Comparison of ENCODE assay signal across 3 cellular contexts in the genomic region with DNA sequence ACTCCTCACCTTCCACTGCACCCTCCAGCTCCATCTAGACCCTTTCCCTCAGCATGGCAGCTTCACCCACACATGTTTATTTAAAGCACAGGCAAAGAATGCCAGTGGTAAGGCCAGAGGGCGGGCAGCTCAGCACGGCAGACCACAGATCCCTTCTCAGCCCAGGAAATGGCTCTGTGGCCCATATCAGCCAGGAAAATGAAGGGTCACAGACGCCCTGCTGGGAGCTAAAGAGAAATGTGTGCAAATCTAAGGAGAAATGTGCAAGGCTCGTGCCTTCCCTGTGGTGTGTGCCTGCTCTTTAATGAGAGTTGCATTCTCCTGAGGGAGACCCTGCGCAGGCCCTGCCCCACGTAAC.
TF ChIP-seq lines count a peak whose summit lies in the region.

No MANE protein-coding gene starts in this region.

TF ChIP-seq in SK-N-SH, 30 proteins besides CTCF, POLR2A, EP300 and RAD21 (continues in another document):
- TF ChIP-seq MEF2A (IDR thresholded peaks at IDR 0.05; ENCODE audit: borderline replicate concordance, low read depth) = no peak
- no peak for TF ChIP-seq JUND (IDR thresholded peaks at IDR 0.05)
- no peak for TF ChIP-seq SMC3 (IDR thresholded peaks at IDR 0.05; ENCODE audit: low read depth, low read length)
- no peak for TF ChIP-seq REST (IDR thresholded peaks at IDR 0.05; ENCODE audit: low read depth, low read length)
- no peak for TF ChIP-seq MAX (IDR thresholded peaks at IDR 0.05; ENCODE audit: low read depth)
- TF ChIP-seq POLR2AphosphoS5 (IDR thresholded peaks at IDR 0.05; ENCODE audit: low read depth, low read length) = no peak
- no peak for TF ChIP-seq TCF12 (IDR thresholded peaks at IDR 0.05)
- TF ChIP-seq RXRA (IDR thresholded peaks at IDR 0.05; ENCODE audit: borderline replicate concordance, low read depth) = no peak
- TF ChIP-seq RFX5 (IDR thresholded peaks at IDR 0.05; ENCODE audit: low read length) = no peak
- TF ChIP-seq PBX3 (IDR thresholded peaks at IDR 0.05) = no peak
- TF ChIP-seq TEAD4 (IDR thresholded peaks at IDR 0.05; ENCODE audit: borderline replicate concordance, insufficient read depth) = no peak
- no peak for TF ChIP-seq MXI1 (IDR thresholded peaks at IDR 0.05; ENCODE audit: low read depth, low read length)
- no peak for TF ChIP-seq ELF1 (IDR thresholded peaks at IDR 0.05)
- no peak for TF ChIP-seq RCOR1 (IDR thresholded peaks at IDR 0.05; ENCODE audit: low read length)
- TF ChIP-seq FOSL2 (IDR thresholded peaks at IDR 0.05; ENCODE audit: borderline replicate concordance, low read depth) = no peak
- TF ChIP-seq GABPA (IDR thresholded peaks at IDR 0.05; ENCODE audit: low read depth) = no peak
- no peak for TF ChIP-seq YY1 (IDR thresholded peaks at IDR 0.05; ENCODE audit: low read depth)
- TF ChIP-seq NFIC (IDR thresholded peaks at IDR 0.05; ENCODE audit: borderline replicate concordance) = no peak
- TF ChIP-seq FOXJ3 (CRISPR knock-in tag; IDR thresholded peaks at IDR 0.05) = no peak

TF ChIP-seq in SK-N-SH treated with all-trans-retinoic acid at 6 μM for 48 hours, 23 proteins besides CTCF, POLR2A, EP300 and RAD21:
- TF ChIP-seq ESRRG (CRISPR knock-in tag; IDR thresholded peaks at IDR 0.05) = no peak
- no peak for TF ChIP-seq ISL1 (CRISPR knock-in tag; IDR thresholded peaks at IDR 0.05)
- TF ChIP-seq ARNTL (CRISPR knock-in tag; IDR thresholded peaks at IDR 0.05; ENCODE audit: borderline replicate concordance, low read depth) = no peak
- no peak for TF ChIP-seq BACH2 (CRISPR knock-in tag; IDR thresholded peaks at IDR 0.05; ENCODE audit: borderline replicate concordance)
- TF ChIP-seq OSR1 (CRISPR knock-in tag; IDR thresholded peaks at IDR 0.05) = no peak
- TF ChIP-seq ZC3H10 (CRISPR knock-in tag; IDR thresholded peaks at IDR 0.05) = no peak
- TF ChIP-seq, protein P1, sequence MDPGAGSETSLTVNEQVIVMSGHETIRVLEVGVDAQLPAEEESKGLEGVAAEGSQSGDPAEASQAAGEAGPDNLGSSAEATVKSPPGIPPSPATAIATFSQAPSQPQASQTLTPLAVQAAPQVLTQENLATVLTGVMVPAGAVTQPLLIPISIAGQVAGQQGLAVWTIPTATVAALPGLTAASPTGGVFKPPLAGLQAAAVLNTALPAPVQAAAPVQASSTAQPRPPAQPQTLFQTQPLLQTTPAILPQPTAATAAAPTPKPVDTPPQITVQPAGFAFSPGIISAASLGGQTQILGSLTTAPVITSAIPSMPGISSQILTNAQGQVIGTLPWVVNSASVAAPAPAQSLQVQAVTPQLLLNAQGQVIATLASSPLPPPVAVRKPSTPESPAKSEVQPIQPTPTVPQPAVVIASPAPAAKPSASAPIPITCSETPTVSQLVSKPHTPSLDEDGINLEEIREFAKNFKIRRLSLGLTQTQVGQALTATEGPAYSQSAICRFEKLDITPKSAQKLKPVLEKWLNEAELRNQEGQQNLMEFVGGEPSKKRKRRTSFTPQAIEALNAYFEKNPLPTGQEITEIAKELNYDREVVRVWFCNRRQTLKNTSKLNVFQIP (CRISPR knock-in tag; IDR thresholded peaks at IDR 0.05; ENCODE audit: borderline replicate concordance, low read depth) = no peak
- no peak for TF ChIP-seq TSHZ2 (CRISPR knock-in tag; IDR thresholded peaks at IDR 0.05)
- no peak for TF ChIP-seq RARB (CRISPR knock-in tag; IDR thresholded peaks at IDR 0.05)
- TF ChIP-seq PPARA (CRISPR knock-in tag; IDR thresholded peaks at IDR 0.05; ENCODE audit: borderline replicate concordance) = no peak
- TF ChIP-seq, protein P2, sequence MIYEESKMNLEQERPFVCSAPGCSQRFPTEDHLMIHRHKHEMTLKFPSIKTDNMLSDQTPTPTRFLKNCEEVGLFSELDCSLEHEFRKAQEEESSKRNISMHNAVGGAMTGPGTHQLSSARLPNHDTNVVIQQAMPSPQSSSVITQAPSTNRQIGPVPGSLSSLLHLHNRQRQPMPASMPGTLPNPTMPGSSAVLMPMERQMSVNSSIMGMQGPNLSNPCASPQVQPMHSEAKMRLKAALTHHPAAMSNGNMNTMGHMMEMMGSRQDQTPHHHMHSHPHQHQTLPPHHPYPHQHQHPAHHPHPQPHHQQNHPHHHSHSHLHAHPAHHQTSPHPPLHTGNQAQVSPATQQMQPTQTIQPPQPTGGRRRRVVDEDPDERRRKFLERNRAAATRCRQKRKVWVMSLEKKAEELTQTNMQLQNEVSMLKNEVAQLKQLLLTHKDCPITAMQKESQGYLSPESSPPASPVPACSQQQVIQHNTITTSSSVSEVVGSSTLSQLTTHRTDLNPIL (CRISPR knock-in tag; IDR thresholded peaks at IDR 0.05; ENCODE audit: low read depth) = no peak
- TF ChIP-seq CSDC2 (CRISPR knock-in tag; IDR thresholded peaks at IDR 0.05) = no peak
- TF ChIP-seq ZNF8 (CRISPR knock-in tag; IDR thresholded peaks at IDR 0.05) = no peak
- no peak for TF ChIP-seq ZNF565 (CRISPR knock-in tag; conservative IDR thresholded peaks at IDR 0.05; ENCODE audit: low read depth)
- no peak for TF ChIP-seq TCF4 (CRISPR knock-in tag; IDR thresholded peaks at IDR 0.05; ENCODE audit: borderline replicate concordance)
- no peak for TF ChIP-seq TOX (CRISPR knock-in tag; IDR thresholded peaks at IDR 0.05; ENCODE audit: borderline replicate concordance)

TF ChIP-seq in H1, 55 proteins besides CTCF, POLR2A, EP300 and RAD21:
- no peak for TF ChIP-seq USF2 (IDR thresholded peaks at IDR 0.05; ENCODE audit: low read length)
- TF ChIP-seq SRF (IDR thresholded peaks at IDR 0.05; ENCODE audit: low read depth, low read length) = no peak
- TF ChIP-seq HDAC2 (IDR thresholded peaks at IDR 0.05; ENCODE audit: borderline replicate concordance in 1 of 2, low read depth in 2 of 2, low read length in 2 of 2) = no peak
- TF ChIP-seq ATF2 (IDR thresholded peaks at IDR 0.05; ENCODE audit: low read length) = no peak
- no peak for TF ChIP-seq PHF8 (conservative IDR thresholded peaks at IDR 0.05; ENCODE audit: low read depth, low read length)
- TF ChIP-seq CHD1 (IDR thresholded peaks at IDR 0.05; ENCODE audit: low read depth, low read length) = no peak
- TF ChIP-seq RNF2 (IDR thresholded peaks at IDR 0.05; ENCODE audit: borderline replicate concordance, low read depth, low read length, missing control alignments, poor library complexity, severe bottlenecking) = no peak
- no peak for TF ChIP-seq CTBP2 (IDR thresholded peaks at IDR 0.05; ENCODE audit: borderline replicate concordance, insufficient read depth, insufficient read length, low read length)
- TF ChIP-seq SP1 (IDR thresholded peaks at IDR 0.05; ENCODE audit: low read depth, low read length) = no peak
